12 cellular contexts compared by ENCODE assay signal in the genomic region with DNA sequence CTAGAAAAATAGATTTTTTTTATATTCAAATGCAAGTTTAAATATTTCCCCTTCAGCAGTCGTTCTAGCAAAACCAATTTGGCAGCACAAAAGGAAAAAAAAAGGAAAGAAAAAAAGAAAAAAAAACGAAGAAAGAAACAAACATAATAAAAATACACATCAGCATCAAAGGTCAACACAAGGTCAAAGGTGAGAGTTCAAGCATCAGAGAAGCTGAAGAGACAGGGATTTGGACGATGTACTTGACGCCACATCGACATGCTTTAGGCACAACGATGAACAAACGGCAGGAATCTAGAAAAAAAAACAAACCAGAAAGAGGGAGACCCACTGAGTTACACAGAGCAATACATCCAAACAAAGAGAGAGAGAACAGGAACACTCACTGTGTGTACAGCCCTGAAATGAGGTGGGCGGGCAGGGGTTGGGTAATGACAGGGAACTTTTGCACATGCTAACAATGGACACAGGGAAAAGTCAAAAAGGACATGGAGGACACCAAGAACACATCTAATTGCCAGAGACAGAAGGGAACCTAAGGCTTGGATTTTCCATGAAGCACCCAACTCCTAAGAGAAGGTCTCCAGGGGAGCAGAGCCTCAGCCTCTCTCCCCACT. TPM values are rescaled to one million over a fixed set of nuclear protein-coding genes. Genes with fewer than 3 reads are reported as not detected.
A peak's percentile ranks its signal among the peaks of the same experiment; 100 is the strongest.
DNase-seq lines count a peak whose midpoint lies in the region; ATAC-seq and TF ChIP-seq lines count a peak whose summit lies in the region.
"Had no signal": no experiment of that assay in that cellular context is flagged by ENCODE, and none has a peak within 500 bp of the region (broad histone marks: within the 10 kb centered on the region; RNA-seq: fewer than 3 reads in every experiment).

No MANE protein-coding gene starts in this region.

- peak overlapping the region; percentile 82 for H3K27ac ChIP-seq in Panc1 (ENCODE audit: low read length)
- H3K27ac ChIP-seq in gastrocnemius medialis, result peak overlapping the region in 3 of 4 donors; percentile 37 to 58 (median 45)
- H3K27ac ChIP-seq: HL-60, vagina had no signal

- peak; percentile 40 for ATAC-seq in activated CD4-positive, alpha-beta T cell treated with anti-CD3 and anti-CD28 coated beads for 36 hours
- ATAC-seq in Panc1, result no peak
- no peak for ATAC-seq in gastrocnemius medialis
- no peak for ATAC-seq in HG02798 (IDR thresholded peaks at IDR 0.05; ENCODE audit: poor library complexity, unreplicated experiment)

- POLR2A ChIA-PET in activated CD4-positive, alpha-beta T cell treated with anti-CD3 and anti-CD28 coated beads for 36 hours (lab: Charles Lee), result no interaction called here
- POLR2A ChIA-PET in Panc1 (lab: Charles Lee), result no interaction called here

- CTCF ChIA-PET in activated CD4-positive, alpha-beta T cell treated with anti-CD3 and anti-CD28 coated beads for 36 hours (lab: Charles Lee), result no interaction called here
- CTCF ChIA-PET in Panc1 (lab: Charles Lee), result no interaction called here

- no peak overlapping the region for H3K4me3 Mint-ChIP-seq in activated CD4-positive, alpha-beta T cell treated with anti-CD3 and anti-CD28 coated beads for 36 hours
- H3K4me3 Mint-ChIP-seq in glutamatergic neuron (ENCODE audit: unreplicated experiment), result peak overlapping the region; percentile 58

- H3K4me3 ChIP-seq in Panc1 (ENCODE audit: low read depth in 2 of 2, low read length in 2 of 2) (no peak overlapping the region), gastrocnemius medialis (no peak overlapping the region)
- H3K4me3 ChIP-seq: vagina had no signal

- BruUV-seq in Panc1 (replicated peaks; lab: Mats Ljungman, UMichigan), result no TSS peak

- in situ Hi-C loops in Panc1 (cut with HindIII; ENCODE audit: low pct_unique_long_range_greater_than_20kb, low sequenced_read_pairs), result no loop called here
- in situ Hi-C loops in gastrocnemius medialis (cut with MboI; ENCODE audit: low sequenced_read_pairs in 4 of 4), result no loop called here

- peaks cover 11% of the 10 kb centered on the region for H3K36me3 ChIP-seq in Panc1 (ENCODE audit: control insufficient read depth, insufficient read depth, low read length)
- H3K36me3 ChIP-seq in gastrocnemius medialis, result peaks cover 4 to 55% of the 10 kb centered on the region in 2 donors

- H3K27me3 ChIP-seq in Panc1 (ENCODE audit: control insufficient read depth, insufficient read depth, low read length), result no peaks in the 10 kb centered on the region
- H3K27me3 ChIP-seq in gastrocnemius medialis, result no peaks in the 10 kb centered on the region
- H3K27me3 ChIP-seq: vagina had no signal

- H3K27me3 Mint-ChIP-seq in activated CD4-positive, alpha-beta T cell treated with anti-CD3 and anti-CD28 coated beads for 36 hours, result no peaks in the 10 kb centered on the region
- H3K27me3 Mint-ChIP-seq in glutamatergic neuron (ENCODE audit: unreplicated experiment), result peaks cover 13% of the 10 kb centered on the region

- peak overlapping the region; percentile 71 for H3K27ac Mint-ChIP-seq in activated CD4-positive, alpha-beta T cell treated with anti-CD3 and anti-CD28 coated beads for 36 hours
- peak overlapping the region; percentile 85 for H3K27ac Mint-ChIP-seq in glutamatergic neuron (ENCODE audit: unreplicated experiment)

- H3K9me3 Mint-ChIP-seq in activated CD4-positive, alpha-beta T cell treated with anti-CD3 and anti-CD28 coated beads for 36 hours (ENCODE audit: low read depth), result no peaks in the 10 kb centered on the region
- peaks cover 8% of the 10 kb centered on the region for H3K9me3 Mint-ChIP-seq in glutamatergic neuron (ENCODE audit: unreplicated experiment)

- intact Hi-C loops in activated CD4-positive, alpha-beta T cell treated with anti-CD3 and anti-CD28 coated beads for 36 hours (cut with DNase I, micrococcal nuclease), result no loop called here
- intact Hi-C loops in Panc1 (cut with micrococcal nuclease; ENCODE audit: unreplicated experiment), result no loop called here
- intact Hi-C loops in gastrocnemius medialis (cut with DNase I; ENCODE audit: low total_unique reads), result no loop called here

- peaks cover 46% of the 10 kb centered on the region for H3K4me1 ChIP-seq in Panc1 (ENCODE audit: control insufficient read depth, insufficient read depth, low read length)
- peaks cover 23 to 38% of the 10 kb centered on the region in 2 donors for H3K4me1 ChIP-seq in gastrocnemius medialis

- no peak for DNase-seq in activated CD4-positive, alpha-beta T cell treated with anti-CD3 and anti-CD28 coated beads for 36 hours
- DNase-seq in activated CD4-positive, alpha-beta T cell treated with anti-CD3 and anti-CD28 coated beads for 48 hours, result no peak
- DNase-seq in Panc1 (ENCODE audit: low read depth, low spot score) (no peak), glutamatergic neuron (no peak), gastrocnemius medialis (no peak), SIG-M5 treated with dmso at 0.1 percent for 504 hours (lab: John Stamatoyannopoulos, UW; ENCODE audit: unreplicated experiment) (no peak), erythroblast (lab: John Stamatoyannopoulos, UW) (no peak)
- DNase-seq: stimulated activated CD4-positive, alpha-beta T cell treated with anti-CD3 and anti-CD28 coated beads, Interleukin-4, amount 100 ng/mL, for 24 hours had no signal

- peaks cover 42% of the 10 kb centered on the region for H3K36me3 Mint-ChIP-seq in activated CD4-positive, alpha-beta T cell treated with anti-CD3 and anti-CD28 coated beads for 36 hours (ENCODE audit: low read depth)
- H3K36me3 Mint-ChIP-seq in glutamatergic neuron (ENCODE audit: unreplicated experiment), result peaks cover 5% of the 10 kb centered on the region

- H3K9me3 ChIP-seq in Panc1 (ENCODE audit: control insufficient read depth, insufficient read depth, low read depth, low read length) (no peaks in the 10 kb centered on the region), gastrocnemius medialis (no peaks in the 10 kb centered on the region)
- H3K9me3 ChIP-seq: vagina had no signal

- TF ChIP-seq POLR2A in gastrocnemius medialis (IDR thresholded peaks at IDR 0.05) (no peak), erythroblast (IDR thresholded peaks at IDR 0.05; ENCODE audit: low read length) (no peak)

- peaks cover 5% of the 10 kb centered on the region for H3K4me1 Mint-ChIP-seq in activated CD4-positive, alpha-beta T cell treated with anti-CD3 and anti-CD28 coated beads for 36 hours
- H3K4me1 Mint-ChIP-seq in glutamatergic neuron (ENCODE audit: low read depth, unreplicated experiment), result peaks cover 55% of the 10 kb centered on the region

- TF ChIP-seq CTCF in Panc1 (IDR thresholded peaks at IDR 0.05), result no peak
- TF ChIP-seq CTCF in glutamatergic neuron (IDR thresholded peaks at IDR 0.05; ENCODE audit: partially characterized antibody, unreplicated experiment), result no peak
- no peak for TF ChIP-seq CTCF in gastrocnemius medialis (IDR thresholded peaks at IDR 0.05 in 4 of 5, conservative IDR thresholded peaks at IDR 0.05 in 1 of 5)

RNA-seq across cellular contexts. Expression of a gene that starts 19.8 kb away (rescaled TPM):
- under 1 TPM in 1 of 2 experiments, not detected in 1; 0.21 TPM for total RNA-seq in activated CD4-positive, alpha-beta T cell treated with anti-CD3 and anti-CD28 coated beads for 36 hours
- 1.8 TPM for total RNA-seq in Panc1 (2021; ENCODE audit: unreplicated experiment)
- polyA plus RNA-seq in Panc1 (2012; ENCODE audit: insufficient read length), result 1.3 TPM
- total RNA-seq in glutamatergic neuron (ENCODE audit: unreplicated experiment), result 0.54 TPM
- total RNA-seq in gastrocnemius medialis, result 10 to 100 TPM; 48.9 to 68.6 (median 59.4) TPM
- total RNA-seq: vagina had no signal
- polyA plus RNA-seq: neural cell had no signal

RNA-seq across cellular contexts. Expression of a gene that starts 42.5 kb away (rescaled TPM):
- 100 to 1,000 TPM; 147 to 167 TPM for total RNA-seq in activated CD4-positive, alpha-beta T cell treated with anti-CD3 and anti-CD28 coated beads for 36 hours
- total RNA-seq in Panc1 (2021; ENCODE audit: unreplicated experiment) (181 TPM), glutamatergic neuron (ENCODE audit: unreplicated experiment) (112 TPM), gastrocnemius medialis (100 to 1,000 TPM; 243 to 350 (median 329) TPM)
- polyA plus RNA-seq in Panc1 (2012; ENCODE audit: insufficient read length), result 229 TPM

Comparison
In these comparisons a context has a peak if more than half of its experiments do, and no peak if none do; other contexts are left out.
1. RNA of a gene that starts 19.8 kb away (total RNA-seq): 48.9 to 68.6 TPM in gastrocnemius medialis; 1.8 TPM in Panc1 (single experiment), 0.54 TPM in glutamatergic neuron (single experiment) and 0.21 TPM in activated CD4-positive, alpha-beta T cell treated with anti-CD3 and anti-CD28 coated beads for 36 hours; every median in the first group is over 10 times any median in the second.